In genomic region chr12:115037830-115038229, GRCh38 we compare ENCODE assay signal across 1 cellular context.
A peak's percentile ranks its signal among the peaks of the same experiment; 100 is the strongest.
TF ChIP-seq lines count a peak whose summit lies in the region.

No MANE protein-coding gene starts in this region.

TF ChIP-seq in liver, 16 proteins besides CTCF, POLR2A, EP300 and RAD21 (continued from another document):
- TF ChIP-seq REST (IDR thresholded peaks at IDR 0.05) (peak; percentile 40), NR2F2 (IDR thresholded peaks at IDR 0.05) (no peak), HNF4G (IDR thresholded peaks at IDR 0.05) (no peak), YY1 (IDR thresholded peaks at IDR 0.05) (peak; percentile 73), EGR1 (IDR thresholded peaks at IDR 0.05; ENCODE audit: low read depth in 2 of 2) (peak in 1 of 2 donors; percentile 10), GABPA (IDR thresholded peaks at IDR 0.05 in 1 of 2, conservative IDR thresholded peaks at IDR 0.05 in 1 of 2) (no peak), FOXA1 (IDR thresholded peaks at IDR 0.05) (peak; percentile 92), FOXA2 (IDR thresholded peaks at IDR 0.05) (peak; percentile 91), HNF4A (conservative IDR thresholded peaks at IDR 0.05) (peak; percentile 60 to 78), SP1 (IDR thresholded peaks at IDR 0.05) (peak; percentile 80), TAF1 (conservative IDR thresholded peaks at IDR 0.05) (no peak), JUND (IDR thresholded peaks at IDR 0.05) (peak in 1 of 2 donors; percentile 54)
- TF ChIP-seq, protein P1, sequence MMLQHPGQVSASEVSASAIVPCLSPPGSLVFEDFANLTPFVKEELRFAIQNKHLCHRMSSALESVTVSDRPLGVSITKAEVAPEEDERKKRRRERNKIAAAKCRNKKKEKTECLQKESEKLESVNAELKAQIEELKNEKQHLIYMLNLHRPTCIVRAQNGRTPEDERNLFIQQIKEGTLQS (IDR thresholded peaks at IDR 0.05): peak; percentile 55
- TF ChIP-seq, protein P2, sequence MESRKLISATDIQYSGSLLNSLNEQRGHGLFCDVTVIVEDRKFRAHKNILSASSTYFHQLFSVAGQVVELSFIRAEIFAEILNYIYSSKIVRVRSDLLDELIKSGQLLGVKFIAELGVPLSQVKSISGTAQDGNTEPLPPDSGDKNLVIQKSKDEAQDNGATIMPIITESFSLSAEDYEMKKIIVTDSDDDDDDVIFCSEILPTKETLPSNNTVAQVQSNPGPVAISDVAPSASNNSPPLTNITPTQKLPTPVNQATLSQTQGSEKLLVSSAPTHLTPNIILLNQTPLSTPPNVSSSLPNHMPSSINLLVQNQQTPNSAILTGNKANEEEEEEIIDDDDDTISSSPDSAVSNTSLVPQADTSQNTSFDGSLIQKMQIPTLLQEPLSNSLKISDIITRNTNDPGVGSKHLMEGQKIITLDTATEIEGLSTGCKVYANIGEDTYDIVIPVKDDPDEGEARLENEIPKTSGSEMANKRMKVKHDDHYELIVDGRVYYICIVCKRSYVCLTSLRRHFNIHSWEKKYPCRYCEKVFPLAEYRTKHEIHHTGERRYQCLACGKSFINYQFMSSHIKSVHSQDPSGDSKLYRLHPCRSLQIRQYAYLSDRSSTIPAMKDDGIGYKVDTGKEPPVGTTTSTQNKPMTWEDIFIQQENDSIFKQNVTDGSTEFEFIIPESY (IDR thresholded peaks at IDR 0.05): peak; percentile 60
